In genomic region chr2:168941297-168941696, GRCh38 we compare ENCODE assay signal across 15 cellular contexts.
"Had no signal": no experiment of that assay in that cellular context is flagged by ENCODE, and none has a peak within 500 bp of the region (broad histone marks: within the 10 kb centered on the region; RNA-seq: fewer than 3 reads in every experiment).

No MANE protein-coding gene starts in this region.

- ATAC-seq: effector memory CD8-positive, alpha-beta T cell; foreskin keratinocyte; gastroesophageal sphincter; heart left ventricle; left cardiac atrium; left lung; left ventricle myocardium superior; lower lobe of right lung had no signal

- DNase-seq: colonic mucosa; cortex of kidney; effector CD8-positive, alpha-beta T cell; effector memory CD8-positive, alpha-beta T cell; endodermal cell; foreskin keratinocyte; heart left ventricle; hypothalamus; immature natural killer cell; left cardiac atrium; left lung; left ventricle myocardium superior; lower lobe of right lung; mesenchymal stem cell had no signal
